8 cellular contexts compared by ENCODE assay signal in the genomic region with DNA sequence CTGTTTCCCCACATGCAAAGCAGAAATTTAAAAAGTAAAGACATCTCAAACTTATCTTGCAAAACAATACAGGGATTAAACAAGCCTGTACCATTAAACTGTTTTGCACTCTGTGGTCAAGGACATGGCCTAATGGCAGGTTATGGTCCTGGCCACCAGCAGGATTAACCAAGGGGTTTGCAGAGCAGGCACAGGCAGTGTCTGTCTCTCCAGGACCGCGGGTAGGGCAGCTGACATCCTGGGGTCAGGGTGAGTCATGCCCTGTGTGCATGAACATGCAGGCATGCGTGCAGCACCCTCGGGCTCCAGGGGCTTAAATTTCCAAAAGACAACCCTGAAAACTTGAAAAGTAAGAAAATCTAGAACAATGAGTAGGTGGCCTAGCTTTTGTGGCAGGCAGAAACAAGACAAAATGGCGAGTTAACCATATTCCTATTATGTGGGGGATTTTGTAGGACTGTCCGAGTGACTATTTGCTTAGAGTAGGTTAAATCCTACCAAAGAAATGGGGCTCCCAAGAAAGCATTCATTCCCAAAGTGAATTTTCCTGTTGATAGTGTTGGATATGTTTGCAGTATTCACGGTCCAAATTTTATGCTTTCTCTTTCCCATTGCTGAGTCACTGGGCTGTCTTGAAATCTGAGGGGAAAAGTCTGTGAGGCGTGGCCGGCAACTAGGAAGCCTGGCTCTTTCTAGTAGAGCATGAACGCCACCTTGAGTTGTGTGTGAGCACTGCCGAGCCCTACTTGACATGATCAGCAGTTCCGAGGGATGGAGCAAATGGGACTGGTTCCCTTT.
DNase-seq lines count a peak whose midpoint lies in the region; ATAC-seq, FAIRE-seq and TF ChIP-seq lines count a peak whose summit lies in the region.

No MANE protein-coding gene starts in this region.

- peak; percentile 90 for FAIRE-seq in GM19239 (lab: Jason Lieb, UNC)

- H3K4me3 ChIP-seq in BLaER1 treated with 17β-estradiol and CSF1 and Interleukin-3, amounts not matched to agents 10 nM and 100 nM = peak overlapping the region in 4 of 10 experiments; percentile 33 to 57 (median 43); a peak in 6 of 20 replicates
- H3K4me3 ChIP-seq in WI38 (ENCODE audit: low read depth, low read length) = peak overlapping the region; percentile 59
- H3K4me3 ChIP-seq in endocrine pancreas (ENCODE audit: control insufficient read depth, insufficient read depth, low read length) = peak overlapping the region; percentile 89
- no peak overlapping the region for H3K4me3 ChIP-seq in lung

- peaks cover 0 to 13% (median 9%) of the 10 kb centered on the region in 10 experiments; a peak in 16 of 20 replicates for H3K4me1 ChIP-seq in BLaER1 treated with 17β-estradiol and CSF1 and Interleukin-3, amounts not matched to agents 10 nM and 100 nM
- peaks cover 4% of the 10 kb centered on the region for H3K4me1 ChIP-seq in endocrine pancreas (ENCODE audit: control insufficient read depth, insufficient read depth, low read length)
- peaks cover 0 to 3% of the 10 kb centered on the region in 2 donors for H3K4me1 ChIP-seq in lung (ENCODE audit: control insufficient read depth in 2 of 2, insufficient read depth in 2 of 2, low read length in 2 of 2)

- no peaks in the 10 kb centered on the region; a peak in 1 of 22 replicates for H3K9me3 ChIP-seq in BLaER1 treated with 17β-estradiol and CSF1 and Interleukin-3, amounts not matched to agents 10 nM and 100 nM (replicated peaks in 1 of 11)
- H3K9me3 ChIP-seq in endocrine pancreas (ENCODE audit: control insufficient read depth, low read length) = no peaks in the 10 kb centered on the region
- no peaks in the 10 kb centered on the region for H3K9me3 ChIP-seq in lung (ENCODE audit: control insufficient read depth in 2 of 2, insufficient read depth in 1 of 2, low read length in 1 of 2)

- ATAC-seq in HG03354 (IDR thresholded peaks at IDR 0.05; ENCODE audit: poor library complexity, severe bottlenecking, unreplicated experiment) = peak; percentile 91
- ATAC-seq in lung (ENCODE audit: insufficient read depth, low FRiP score) = peak; percentile 98

- H3K4me2 ChIP-seq in BLaER1 treated with 17β-estradiol and CSF1 and Interleukin-3, amounts not matched to agents 10 nM and 100 nM = peak overlapping the region in 10 of 11 experiments; percentile 13 to 87 (median 72); a peak in 19 of 22 replicates

- 10% methylated on average over 12 of the region's 12 CpGs for WGBS in lung, 2 donors

- H3K27ac ChIP-seq in BLaER1 treated with 17β-estradiol and CSF1 and Interleukin-3, amounts not matched to agents 10 nM and 100 nM = peak overlapping the region in 10 of 11 experiments; percentile 21 to 65 (median 48); a peak in 16 of 22 replicates
- peak overlapping the region; percentile 73 to 84 for H3K27ac ChIP-seq in lung (ENCODE audit: low read depth in 1 of 2, low read length in 1 of 2)

- H3K9ac ChIP-seq in BLaER1 treated with 17β-estradiol and CSF1 and Interleukin-3, amounts not matched to agents 10 nM and 100 nM = peak overlapping the region in 8 of 11 experiments; percentile 1 to 63 (median 20); a peak in 7 of 22 replicates
- H3K9ac ChIP-seq in endocrine pancreas (ENCODE audit: control insufficient read depth, insufficient read depth, low read length) = no peak overlapping the region

- no peaks in the 10 kb centered on the region for H3K27me3 ChIP-seq in BLaER1 treated with 17β-estradiol and CSF1 and Interleukin-3, amounts not matched to agents 10 nM and 100 nM
- H3K27me3 ChIP-seq in endocrine pancreas (ENCODE audit: control insufficient read depth, insufficient read depth, low read length) (no peaks in the 10 kb centered on the region), lung (ENCODE audit: control insufficient read depth, insufficient read depth) (no peaks in the 10 kb centered on the region)

- TF ChIP-seq CTCF in WI38 (IDR thresholded peaks at IDR 0.05; ENCODE audit: low read depth, low read length) (peak; percentile 95), lung (IDR thresholded peaks at IDR 0.05; ENCODE audit: control extremely low read depth, extremely low read depth) (peak; percentile 64)

- no peaks in the 10 kb centered on the region for H4K20me1 ChIP-seq in BLaER1 treated with 17β-estradiol and CSF1 and Interleukin-3, amounts not matched to agents 10 nM and 100 nM

- H3K36me3 ChIP-seq in BLaER1 treated with 17β-estradiol and CSF1 and Interleukin-3, amounts not matched to agents 10 nM and 100 nM = no peaks in the 10 kb centered on the region
- H3K36me3 ChIP-seq in endocrine pancreas (ENCODE audit: control insufficient read depth, insufficient read depth, low read length) (no peaks in the 10 kb centered on the region), lung (ENCODE audit: control insufficient read depth in 2 of 2, insufficient read depth in 2 of 2, low read length in 2 of 2) (no peaks in the 10 kb centered on the region)

- DNase-seq in GM19239 (ENCODE audit: insufficient read length, low spot score) (peak; percentile 52), NCI-H2227 (lab: John Stamatoyannopoulos, UW; ENCODE audit: unreplicated experiment) (peak; percentile 80), lung (ENCODE audit: low spot score) (peak; percentile 87)
- peak; percentile 42 to 54 for DNase-seq in stimulated activated CD4-positive, alpha-beta T cell treated with anti-CD3 and anti-CD28 coated beads, Interleukin-4, amount 100 ng/mL, for 48 hours (ENCODE audit: low read depth in 2 of 2)
